Comparison of ENCODE assay signal across 16 cellular contexts in the genomic region with DNA sequence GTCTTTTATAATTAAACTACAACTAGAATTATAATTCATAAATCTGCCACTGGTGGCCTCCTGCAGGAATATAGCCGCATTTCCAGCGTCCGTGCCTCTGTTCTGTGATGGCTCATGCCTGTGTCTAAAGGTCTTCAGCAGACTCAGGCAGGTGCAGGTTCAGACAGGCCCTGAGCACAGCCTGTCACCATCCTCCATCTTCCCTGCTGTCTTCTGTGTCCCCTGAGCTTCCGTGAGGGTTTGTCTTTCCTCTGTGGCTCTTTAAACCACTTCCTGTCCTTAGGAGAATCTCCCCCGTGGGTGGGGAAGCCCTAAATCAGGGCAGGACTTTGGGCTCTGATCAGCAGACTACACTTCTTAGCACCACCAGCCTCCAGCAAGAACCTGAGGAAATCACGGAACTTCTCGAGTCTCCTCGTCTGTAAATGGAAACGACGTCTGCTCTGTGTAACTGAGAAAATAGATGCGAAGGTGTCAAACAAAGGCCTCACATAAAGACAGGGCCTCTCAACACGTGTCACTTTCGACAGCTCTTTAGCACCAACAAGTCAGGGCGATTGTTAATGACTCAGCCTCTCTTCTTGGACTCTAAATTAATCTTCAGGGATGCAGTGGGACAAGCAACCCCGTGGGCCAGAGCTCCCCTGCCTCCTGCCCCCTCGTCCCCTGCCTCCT. TPM values are rescaled to one million over a fixed set of nuclear protein-coding genes. Genes with fewer than 3 reads are reported as not detected.
DNase-seq lines count a peak whose midpoint lies in the region; ATAC-seq and TF ChIP-seq lines count a peak whose summit lies in the region.
"Had no signal": no experiment of that assay in that cellular context is flagged by ENCODE, and none has a peak within 500 bp of the region (broad histone marks: within the 10 kb centered on the region; RNA-seq: fewer than 3 reads in every experiment).

No MANE protein-coding gene starts in this region.

- H3K4me2 ChIP-seq in neural progenitor cell: no peak overlapping the region

- POLR2A ChIA-PET in HEK293T (lab: Yijun Ruan, JAX): no interaction called here

- H3K4me3 ChIP-seq in neural progenitor cell: no peak overlapping the region
- H3K4me3 ChIP-seq: esophagus muscularis mucosa, upper lobe of right lung had no signal

- H3K27me3 ChIP-seq in neural progenitor cell: no peaks in the 10 kb centered on the region
- H3K27me3 ChIP-seq: esophagus muscularis mucosa, upper lobe of right lung had no signal

- no peaks in the 10 kb centered on the region for H3K79me2 ChIP-seq in neural progenitor cell (ENCODE audit: low read depth)

- no peaks in the 10 kb centered on the region for H3K4me1 ChIP-seq in neural progenitor cell
- H3K4me1 ChIP-seq: esophagus muscularis mucosa, upper lobe of right lung had no signal

- no peaks in the 10 kb centered on the region for H3K9me3 ChIP-seq in neural progenitor cell (ENCODE audit: low read depth)
- H3K9me3 ChIP-seq: esophagus muscularis mucosa, upper lobe of right lung had no signal

- peaks cover 6% of the 10 kb centered on the region for H3K36me3 Mint-ChIP-seq in activated T-helper 17 cell treated with anti-CD3 and anti-CD28 coated beads, Interleukin-2, amount 50 U/mL, for 72 hours (ENCODE audit: low read depth)
- H3K36me3 Mint-ChIP-seq in neural progenitor cell: peaks cover 14% of the 10 kb centered on the region

- peak; percentile 30 for DNase-seq in activated CD4-positive, alpha-beta T cell treated with anti-CD3 and anti-CD28 coated beads for 48 hours
- DNase-seq in activated CD4-positive, alpha-beta T cell treated with anti-CD3 and anti-CD28 coated beads, Interleukin-2, amount 50 U/mL, for 48 hours: no peak
- DNase-seq in neural progenitor cell (ENCODE audit: low spot score) (no peak), HEK293T (ENCODE audit: extremely low spot score) (no peak), COR-L47 (lab: John Stamatoyannopoulos, UW) (no peak), NCI-H2107 treated with DMSO at 0.1 percent for 48 hours (lab: John Stamatoyannopoulos, UW; ENCODE audit: unreplicated experiment) (no peak)
- DNase-seq: hippocampal formation, NCI-H1105 treated with DMSO at 0.1 percent for 48 hours, NCI-H526, nucleus accumbens, RPMI8226 had no signal

- no peak overlapping the region for H3K9ac ChIP-seq in neural progenitor cell

- no peaks in the 10 kb centered on the region for H3F3A ChIP-seq in neural progenitor cell (ENCODE audit: low read depth)

- H4K20me1 ChIP-seq in neural progenitor cell (ENCODE audit: low read depth): no peaks in the 10 kb centered on the region

- H3K27ac ChIP-seq in neural progenitor cell: no peak overlapping the region
- H3K27ac ChIP-seq: esophagus muscularis mucosa, upper lobe of right lung had no signal

- H3K27ac Mint-ChIP-seq in activated T-helper 17 cell treated with anti-CD3 and anti-CD28 coated beads, Interleukin-2, amount 50 U/mL, for 72 hours: peak overlapping the region; percentile 74
- peak overlapping the region; percentile 72 for H3K27ac Mint-ChIP-seq in neural progenitor cell

- no peaks in the 10 kb centered on the region for H3K27me3 Mint-ChIP-seq in activated T-helper 17 cell treated with anti-CD3 and anti-CD28 coated beads, Interleukin-2, amount 50 U/mL, for 72 hours
- H3K27me3 Mint-ChIP-seq in neural progenitor cell (ENCODE audit: insufficient read depth, low read depth): no peaks in the 10 kb centered on the region

- no peaks in the 10 kb centered on the region for H3K36me3 ChIP-seq in neural progenitor cell

- H3K4me1 Mint-ChIP-seq in activated T-helper 17 cell treated with anti-CD3 and anti-CD28 coated beads, Interleukin-2, amount 50 U/mL, for 72 hours: peaks cover 20% of the 10 kb centered on the region
- H3K4me1 Mint-ChIP-seq in neural progenitor cell: peaks cover 3% of the 10 kb centered on the region

- TF ChIP-seq CTCF in neural progenitor cell (IDR thresholded peaks at IDR 0.05): no peak

- CTCF ChIA-PET in HEK293T (lab: Yijun Ruan, JAX): no interaction called here

- no peak overlapping the region for H2AFZ ChIP-seq in neural progenitor cell (replicated peaks)

- no peaks in the 10 kb centered on the region for H3K9me3 Mint-ChIP-seq in activated T-helper 17 cell treated with anti-CD3 and anti-CD28 coated beads, Interleukin-2, amount 50 U/mL, for 72 hours
- no peaks in the 10 kb centered on the region for H3K9me3 Mint-ChIP-seq in neural progenitor cell

- peak overlapping the region; percentile 22 for H3K4me3 Mint-ChIP-seq in activated T-helper 17 cell treated with anti-CD3 and anti-CD28 coated beads, Interleukin-2, amount 50 U/mL, for 72 hours
- H3K4me3 Mint-ChIP-seq in neural progenitor cell: no peak overlapping the region

- peak; percentile 33 for ATAC-seq in HG03342 (IDR thresholded peaks at IDR 0.05; ENCODE audit: unreplicated experiment)
- ATAC-seq in activated T-helper 17 cell treated with anti-CD3 and anti-CD28 coated beads, Interleukin-2, amount 50 U/mL, for 72 hours (replicated peaks): peak; percentile 74
- ATAC-seq: upper lobe of right lung had no signal

TF ChIP-seq in HEK293T, 16 proteins besides CTCF, POLR2A, EP300 and RAD21:
- TF ChIP-seq TARDBP (IDR thresholded peaks at IDR 0.05): no peak
- TF ChIP-seq ARNT (IDR thresholded peaks at IDR 0.05): no peak
- no peak for TF ChIP-seq FOXA1 (IDR thresholded peaks at IDR 0.05)
- no peak for TF ChIP-seq NFRKB (IDR thresholded peaks at IDR 0.05)
- TF ChIP-seq CTBP1 (IDR thresholded peaks at IDR 0.05; ENCODE audit: borderline replicate concordance): no peak
- no peak for TF ChIP-seq HDGF (IDR thresholded peaks at IDR 0.05; ENCODE audit: borderline replicate concordance)
- TF ChIP-seq SP1 (IDR thresholded peaks at IDR 0.05): no peak
- TF ChIP-seq, protein P1, sequence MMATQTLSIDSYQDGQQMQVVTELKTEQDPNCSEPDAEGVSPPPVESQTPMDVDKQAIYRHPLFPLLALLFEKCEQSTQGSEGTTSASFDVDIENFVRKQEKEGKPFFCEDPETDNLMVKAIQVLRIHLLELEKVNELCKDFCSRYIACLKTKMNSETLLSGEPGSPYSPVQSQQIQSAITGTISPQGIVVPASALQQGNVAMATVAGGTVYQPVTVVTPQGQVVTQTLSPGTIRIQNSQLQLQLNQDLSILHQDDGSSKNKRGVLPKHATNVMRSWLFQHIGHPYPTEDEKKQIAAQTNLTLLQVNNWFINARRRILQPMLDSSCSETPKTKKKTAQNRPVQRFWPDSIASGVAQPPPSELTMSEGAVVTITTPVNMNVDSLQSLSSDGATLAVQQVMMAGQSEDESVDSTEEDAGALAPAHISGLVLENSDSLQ (IDR thresholded peaks at IDR 0.05): no peak
- no peak for TF ChIP-seq LEF1 (IDR thresholded peaks at IDR 0.05; ENCODE audit: borderline replicate concordance)
- TF ChIP-seq L3MBTL2 (conservative IDR thresholded peaks at IDR 0.05): no peak
- no peak for TF ChIP-seq FOXM1 (IDR thresholded peaks at IDR 0.05; ENCODE audit: borderline replicate concordance)
- TF ChIP-seq ZNF384 (IDR thresholded peaks at IDR 0.05): no peak
- no peak for TF ChIP-seq SUZ12 (IDR thresholded peaks at IDR 0.05)

RNA-seq across cellular contexts. Expression of gene NFATC1, which starts 24.1 kb away (rescaled TPM):
- total RNA-seq in activated T-helper 17 cell treated with anti-CD3 and anti-CD28 coated beads, Interleukin-2, amount 50 U/mL, for 72 hours: 10 to 100 TPM; 20.3 to 79.3 TPM
- total RNA-seq in neural progenitor cell (ENCODE audit: low replicate concordance): 2.2 and 2.3 TPM in 2 replicates
- total RNA-seq: HT-29 had no signal
